ENCODE assay signal across 21 cellular contexts in the genomic region with DNA sequence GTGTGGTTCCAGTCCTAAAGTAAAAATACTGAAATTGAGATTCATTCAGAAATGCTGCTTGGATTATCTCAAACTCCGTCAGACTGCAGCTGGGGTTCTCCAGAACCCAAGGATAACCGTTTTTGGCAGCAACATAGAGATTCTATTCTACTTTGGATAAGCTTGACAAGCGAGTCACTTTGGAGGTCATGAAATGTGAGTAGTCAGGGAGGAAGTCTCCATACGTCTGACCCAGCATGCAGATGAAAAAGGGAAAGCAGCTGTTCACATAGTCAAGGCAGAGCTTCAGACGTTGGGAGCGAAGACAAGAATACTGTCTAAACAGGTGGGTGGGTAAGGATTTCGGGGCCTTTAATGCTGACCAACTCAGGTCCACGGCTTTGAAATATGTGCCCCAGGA.
"Had no signal": no experiment of that assay in that cellular context is flagged by ENCODE, and none has a peak within 500 bp of the region (broad histone marks: within the 10 kb centered on the region; RNA-seq: fewer than 3 reads in every experiment).

No MANE protein-coding gene starts in this region.

- DNase-seq: activated CD4-positive, alpha-beta T cell treated with anti-CD3 and anti-CD28 coated beads, Interleukin-2, amount 10 ng/mL, durations not matched to agents 7 days and 5 days; activated CD4-positive, CD25-positive, alpha-beta regulatory T cell; activated CD8-positive, alpha-beta memory T cell treated with anti-CD3 and anti-CD28 coated beads for 24 hours; activated naive CD4-positive, alpha-beta T cell treated with anti-CD3 and anti-CD28 coated beads, Interleukin-2, amount 50 U/mL, for 16 hours; activated T-cell treated with anti-CD3 and anti-CD28 coated beads for 4 hours; brain microvascular endothelial cell; heart left ventricle; islet precursor cell; left lung; mucosa of descending colon; stimulated activated CD4-positive, alpha-beta T cell treated with anti-CD3 and anti-CD28 coated beads, Interleukin-15, amount 100 ng/mL, for 24 hours; stimulated activated CD4-positive, alpha-beta T cell treated with anti-CD3 and anti-CD28 coated beads, Interleukin-4, amount 100 ng/mL, for 4 hours; T-helper 2 cell had no signal

- H3K4me3 ChIP-seq: adrenal gland, heart left ventricle, left lung, mucosa of descending colon, tibial nerve, vagina had no signal

- H3K27ac Mint-ChIP-seq: activated CD4-positive, alpha-beta T cell treated with anti-CD3 and anti-CD28 coated beads, Interleukin-2, amount 10 ng/mL, durations not matched to agents 7 days and 5 days; activated T-helper 17 cell treated with anti-CD3 and anti-CD28 coated beads, Interleukin-2, amount 50 U/mL, for 72 hours; natural killer cell treated with Interleukin-12 subunit alpha and Interleukin-12 subunit beta and Interleukin-15 and Interleukin-18, amount 100 ng/mL, for 72 hours had no signal

- FAIRE-seq: endometrium, frontal cortex, TTC549 had no signal

- H3K4me3 Mint-ChIP-seq: activated CD4-positive, alpha-beta T cell treated with anti-CD3 and anti-CD28 coated beads, Interleukin-2, amount 10 ng/mL, durations not matched to agents 7 days and 5 days; activated T-helper 17 cell treated with anti-CD3 and anti-CD28 coated beads, Interleukin-2, amount 50 U/mL, for 72 hours; natural killer cell treated with Interleukin-12 subunit alpha and Interleukin-12 subunit beta and Interleukin-15 and Interleukin-18, amount 100 ng/mL, for 72 hours had no signal

- H3K4me1 Mint-ChIP-seq: activated CD4-positive, alpha-beta T cell treated with anti-CD3 and anti-CD28 coated beads, Interleukin-2, amount 10 ng/mL, durations not matched to agents 7 days and 5 days; activated T-helper 17 cell treated with anti-CD3 and anti-CD28 coated beads, Interleukin-2, amount 50 U/mL, for 72 hours had no signal
